Comparison of ENCODE assay signal across 8 cellular contexts in the genomic region with DNA sequence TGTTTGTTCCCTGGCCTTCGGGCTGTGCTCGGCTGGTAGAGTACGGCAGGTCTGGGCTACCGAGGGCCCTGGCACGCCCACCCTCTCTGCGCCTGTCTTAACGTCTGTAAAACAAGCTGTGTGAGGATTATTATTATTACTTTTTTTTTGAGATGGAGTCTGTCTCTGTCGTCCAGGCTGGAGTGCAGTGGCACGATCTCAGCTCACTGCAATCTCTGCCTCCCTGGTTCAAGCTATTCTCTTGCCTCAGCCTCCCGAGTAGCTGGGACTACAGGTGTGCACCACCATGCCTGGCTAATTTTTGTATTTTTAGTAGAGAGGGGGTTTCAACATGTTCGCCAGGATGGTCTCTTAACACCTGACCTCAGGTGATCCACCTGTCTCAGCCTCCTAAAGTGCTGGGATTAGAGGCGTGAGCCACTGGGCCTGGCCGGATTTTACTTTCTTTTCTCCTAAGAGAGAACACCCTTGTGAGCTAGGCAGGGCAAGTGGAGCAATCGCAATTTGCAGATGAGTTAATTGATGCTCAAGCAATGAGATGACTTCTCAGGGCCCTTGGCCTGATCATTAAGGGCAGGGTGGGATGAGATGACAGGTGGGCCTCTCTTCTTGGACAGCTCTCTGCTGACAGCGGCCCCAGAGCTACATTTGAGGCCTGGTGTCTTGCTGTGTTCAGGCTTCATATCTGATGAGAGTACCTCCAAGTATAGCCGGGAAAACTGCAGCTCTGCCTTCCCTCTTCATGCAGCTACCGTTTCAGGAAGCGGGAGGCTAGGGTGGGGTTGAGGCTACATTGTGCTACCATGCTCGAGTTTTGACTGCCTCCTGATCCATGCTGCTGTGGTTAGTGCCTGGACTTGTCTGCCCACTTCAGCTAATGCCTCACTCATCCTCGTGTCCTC. TPM values are rescaled to one million over a fixed set of nuclear protein-coding genes. Genes with fewer than 3 reads are reported as not detected.
DNase-seq lines count a peak whose midpoint lies in the region; ATAC-seq and TF ChIP-seq lines count a peak whose summit lies in the region.

No MANE protein-coding gene starts in this region.

- H3K79me2 ChIP-seq in Loucy (ENCODE audit: insufficient read depth, low read length) = no peaks in the 10 kb centered on the region

- CTCF ChIA-PET in CD8-positive, alpha-beta T cell (lab: Charles Lee) = interaction anchor here (0.8 to 5.8 kb wide), 29 partner anchors 21 to 890 kb away, joined by 3 to 83 read pairs (median 4); a partner anchor contains a TSS
- CTCF ChIA-PET in naive thymus-derived CD4-positive, alpha-beta T cell (lab: Charles Lee) = interaction anchor here (0.7 to 5.4 kb wide), 13 partner anchors 8 to 362 kb away, joined by 3 to 64 read pairs (median 6); a partner anchor contains a TSS

- H3K36me3 ChIP-seq in CD8-positive, alpha-beta T cell (ENCODE audit: insufficient read depth, low read length) = no peaks in the 10 kb centered on the region
- H3K36me3 ChIP-seq in Loucy (ENCODE audit: insufficient read depth, low read length) = no peaks in the 10 kb centered on the region
- H3K36me3 ChIP-seq in naive thymus-derived CD4-positive, alpha-beta T cell (ENCODE audit: control insufficient read depth in 2 of 3, insufficient read depth in 3 of 3, low read length in 3 of 3) = peaks cover 0 to 6% (median 0%) of the 10 kb centered on the region in 3 experiments

- peak overlapping the region; percentile 80 for H3K9ac ChIP-seq in Loucy (ENCODE audit: low read depth, low read length, poor library complexity, severe bottlenecking)

- peaks cover 33% of the 10 kb centered on the region for H3K4me1 Mint-ChIP-seq in CD8-positive, alpha-beta T cell (ENCODE audit: low read depth)
- H3K4me1 Mint-ChIP-seq in effector memory CD8-positive, alpha-beta T cell (ENCODE audit: low read depth in 2 of 2) = peaks cover 19 to 24% of the 10 kb centered on the region in 2 donors
- peaks cover 13 to 39% (median 26%) of the 10 kb centered on the region in 7 donors for H3K4me1 Mint-ChIP-seq in naive thymus-derived CD4-positive, alpha-beta T cell

- no peaks in the 10 kb centered on the region for H3K27me3 Mint-ChIP-seq in CD8-positive, alpha-beta T cell (ENCODE audit: low read depth)
- H3K27me3 Mint-ChIP-seq in effector memory CD8-positive, alpha-beta T cell = no peaks in the 10 kb centered on the region
- peaks cover 0 to 10% (median 0%) of the 10 kb centered on the region in 5 donors for H3K27me3 Mint-ChIP-seq in naive thymus-derived CD4-positive, alpha-beta T cell

- TF ChIP-seq CTCF in CD8-positive, alpha-beta T cell (IDR thresholded peaks at IDR 0.05) = no peak
- no peak for TF ChIP-seq CTCF in Loucy (conservative IDR thresholded peaks at IDR 0.05; ENCODE audit: low read length)

- peak overlapping the region; percentile 100 for H2AFZ ChIP-seq in Loucy (ENCODE audit: low read length)

- no peaks in the 10 kb centered on the region for H3K27me3 ChIP-seq in CD8-positive, alpha-beta T cell (ENCODE audit: insufficient read depth, low read length)
- no peaks in the 10 kb centered on the region for H3K27me3 ChIP-seq in Loucy (ENCODE audit: insufficient read depth, low read length, poor library complexity, severe bottlenecking)
- no peaks in the 10 kb centered on the region for H3K27me3 ChIP-seq in naive thymus-derived CD4-positive, alpha-beta T cell (ENCODE audit: control insufficient read depth in 2 of 2, insufficient read depth in 2 of 2, low read length in 2 of 2)

- H3F3A ChIP-seq in Loucy (ENCODE audit: low read depth) = no peaks in the 10 kb centered on the region

- peak overlapping the region; percentile 75 for H3K4me2 ChIP-seq in Loucy (ENCODE audit: low read depth, low read length, poor library complexity, severe bottlenecking)

- peak overlapping the region; percentile 89 for H3K4me3 ChIP-seq in CD8-positive, alpha-beta T cell (ENCODE audit: low read depth, low read length)
- H3K4me3 ChIP-seq in Loucy (ENCODE audit: low read length, poor library complexity, severe bottlenecking) = peak overlapping the region; percentile 95
- H3K4me3 ChIP-seq in naive thymus-derived CD4-positive, alpha-beta T cell (ENCODE audit: low read length) = peak overlapping the region; percentile 87

- H3K9me2 ChIP-seq in Loucy (replicated peaks; ENCODE audit: low read depth, low read length) = no peaks in the 10 kb centered on the region

- DNase-seq in CD8-positive, alpha-beta T cell = no peak
- no peak for DNase-seq in effector memory CD8-positive, alpha-beta T cell
- DNase-seq in naive thymus-derived CD4-positive, alpha-beta T cell = no peak
- DNase-seq in NCI-H345 (lab: John Stamatoyannopoulos, UW) = no peak
- DNase-seq in activated CD4-positive, alpha-beta T cell treated with anti-CD3 and anti-CD28 coated beads, Interleukin-2, amount 50 U/mL, for 48 hours = no peak
- no peak for DNase-seq in foreskin melanocyte

- peak overlapping the region; percentile 46 for H3K27ac ChIP-seq in CD8-positive, alpha-beta T cell (ENCODE audit: low read depth, low read length)
- H3K27ac ChIP-seq in naive thymus-derived CD4-positive, alpha-beta T cell (ENCODE audit: low read depth, low read length) = peak overlapping the region; percentile 95

- intact Hi-C loops in CD8-positive, alpha-beta T cell (cut with DNase I, micrococcal nuclease) = loop anchor here (1.0 to 5.0 kb wide), 18 partner anchors 11 to 543 kb away; a partner anchor contains a TSS
- intact Hi-C loops in naive thymus-derived CD4-positive, alpha-beta T cell (cut with micrococcal nuclease) = loop anchor here (1.0 to 5.0 kb wide), 12 partner anchors 13 to 893 kb away; a partner anchor contains a TSS

- POLR2A ChIA-PET in CD8-positive, alpha-beta T cell (lab: Charles Lee) = interaction anchor here (0.6 to 4.6 kb wide), 8 partner anchors 13 to 360 kb away, joined by 3 to 31 read pairs (median 6); a partner anchor contains a TSS
- POLR2A ChIA-PET in naive thymus-derived CD4-positive, alpha-beta T cell (lab: Charles Lee) = interaction anchor here (0.6 to 4.7 kb wide), 11 partner anchors 13 to 505 kb away, joined by 3 to 44 read pairs (median 11); a partner anchor contains a TSS

- H3K9me3 ChIP-seq in CD8-positive, alpha-beta T cell (ENCODE audit: low read length) = no peaks in the 10 kb centered on the region
- no peaks in the 10 kb centered on the region for H3K9me3 ChIP-seq in Loucy (ENCODE audit: insufficient read depth, low read depth, low read length)
- no peaks in the 10 kb centered on the region for H3K9me3 ChIP-seq in naive thymus-derived CD4-positive, alpha-beta T cell (ENCODE audit: control insufficient read depth in 2 of 3, low read length in 3 of 3)

- peak overlapping the region; percentile 95 for H3K27ac Mint-ChIP-seq in CD8-positive, alpha-beta T cell
- peak overlapping the region; percentile 89 to 95 for H3K27ac Mint-ChIP-seq in effector memory CD8-positive, alpha-beta T cell
- H3K27ac Mint-ChIP-seq in naive thymus-derived CD4-positive, alpha-beta T cell = peak overlapping the region; percentile 85 to 97 (median 93)

- H3K36me3 Mint-ChIP-seq in CD8-positive, alpha-beta T cell = peaks cover 15% of the 10 kb centered on the region
- H3K36me3 Mint-ChIP-seq in effector memory CD8-positive, alpha-beta T cell (ENCODE audit: insufficient read depth) = peaks cover 34% of the 10 kb centered on the region
- peaks cover 0 to 4% (median 0%) of the 10 kb centered on the region in 5 donors for H3K36me3 Mint-ChIP-seq in naive thymus-derived CD4-positive, alpha-beta T cell

- no peaks in the 10 kb centered on the region for H3K9me3 Mint-ChIP-seq in CD8-positive, alpha-beta T cell
- H3K9me3 Mint-ChIP-seq in effector memory CD8-positive, alpha-beta T cell = no peaks in the 10 kb centered on the region
- H3K9me3 Mint-ChIP-seq in naive thymus-derived CD4-positive, alpha-beta T cell = peaks cover 0 to 3% (median 0%) of the 10 kb centered on the region in 11 donors

- peaks cover 11% of the 10 kb centered on the region for H4K20me1 ChIP-seq in Loucy (ENCODE audit: insufficient read depth, low read length, poor library complexity, severe bottlenecking)

- peaks cover 16% of the 10 kb centered on the region for H3K4me1 ChIP-seq in CD8-positive, alpha-beta T cell (ENCODE audit: insufficient read depth, low read length)
- H3K4me1 ChIP-seq in Loucy (ENCODE audit: insufficient read depth, low read length, poor library complexity, severe bottlenecking) = peaks cover 7% of the 10 kb centered on the region
- peaks cover 13 to 15% of the 10 kb centered on the region in 2 donors for H3K4me1 ChIP-seq in naive thymus-derived CD4-positive, alpha-beta T cell (ENCODE audit: control insufficient read depth in 2 of 2, insufficient read depth in 2 of 2, low read length in 2 of 2)

- peak overlapping the region; percentile 93 for H3K4me3 Mint-ChIP-seq in CD8-positive, alpha-beta T cell
- H3K4me3 Mint-ChIP-seq in effector memory CD8-positive, alpha-beta T cell = peak overlapping the region; percentile 81 to 93
- H3K4me3 Mint-ChIP-seq in naive thymus-derived CD4-positive, alpha-beta T cell = peak overlapping the region; percentile 85 to 98 (median 94)

- ATAC-seq in CD8-positive, alpha-beta T cell = peak; percentile 20
- peak; percentile 14 for ATAC-seq in GM21515 (IDR thresholded peaks at IDR 0.05; ENCODE audit: unreplicated experiment)
- peak; percentile 43 for ATAC-seq in effector memory CD8-positive, alpha-beta T cell (replicated peaks)
- ATAC-seq in naive thymus-derived CD4-positive, alpha-beta T cell = peak; percentile 35

RNA-seq across cellular contexts. Expression of a gene that starts 0.9 kb away (rescaled TPM):
- 10 to 100 TPM; 12.7 to 14.2 TPM for total RNA-seq in CD8-positive, alpha-beta T cell
- 10 to 100 TPM; 13.9 to 24.2 (median 22.5) TPM for total RNA-seq in naive thymus-derived CD4-positive, alpha-beta T cell
- polyA plus RNA-seq in naive thymus-derived CD4-positive, alpha-beta T cell = 10 to 100 TPM; 32.3 to 45.5 TPM

RNA-seq across cellular contexts. Expression of a gene that starts 13.0 kb away (rescaled TPM):
- 100 to 1,000 TPM; 107 to 113 TPM for total RNA-seq in CD8-positive, alpha-beta T cell
- 100 to 1,000 TPM in 2 of 5 experiments, 10 to 100 TPM in 3; 90.0 to 180 (median 95.3) TPM for total RNA-seq in naive thymus-derived CD4-positive, alpha-beta T cell
- polyA plus RNA-seq in naive thymus-derived CD4-positive, alpha-beta T cell = 10 to 100 TPM; 35.7 to 41.0 TPM
